Comparison of ENCODE assay signal across 21 cellular contexts in genomic region chr9:92615790-92616189, GRCh38. TPM values are rescaled to one million over a fixed set of nuclear protein-coding genes. Genes with fewer than 3 reads are reported as not detected.
DNase-seq lines count a peak whose midpoint lies in the region; ATAC-seq and TF ChIP-seq lines count a peak whose summit lies in the region.
"Had no signal": no experiment of that assay in that cellular context is flagged by ENCODE, and none has a peak within 500 bp of the region (broad histone marks: within the 10 kb centered on the region; RNA-seq: fewer than 3 reads in every experiment).

No MANE protein-coding gene starts in this region.

- H3K36me3 Mint-ChIP-seq in CD4-positive, alpha-beta T cell (ENCODE audit: low read depth), result peaks cover 76% of the 10 kb centered on the region

- no peak overlapping the region for H3K27ac ChIP-seq in OCI-LY7 (ENCODE audit: low read depth, low read length, poor library complexity, severe bottlenecking)
- peak overlapping the region in 42 of 59 donors; percentile 0 to 87 (median 53) for H3K27ac ChIP-seq in dorsolateral prefrontal cortex
- peak overlapping the region; percentile 74 for H3K27ac ChIP-seq in subcutaneous abdominal adipose tissue (ENCODE audit: low read depth, low read length)
- no peak overlapping the region for H3K27ac ChIP-seq in CD4-positive, alpha-beta T cell (ENCODE audit: low read depth, low read length)
- H3K27ac ChIP-seq: cardiac muscle cell had no signal

- H3K27me3 ChIP-seq in dorsolateral prefrontal cortex (no peaks in the 10 kb centered on the region), subcutaneous abdominal adipose tissue (ENCODE audit: control insufficient read depth in 5 of 5, insufficient read depth in 4 of 5, low read length in 5 of 5) (no peaks in the 10 kb centered on the region), MG63 (no peaks in the 10 kb centered on the region)
- H3K27me3 ChIP-seq in CD4-positive, alpha-beta T cell (ENCODE audit: control insufficient read depth, insufficient read depth, low read length), result no peaks in the 10 kb centered on the region
- H3K27me3 ChIP-seq: cardiac muscle cell, Peyer's patch had no signal

- no peak overlapping the region for H3K27ac Mint-ChIP-seq in CD4-positive, alpha-beta T cell
- H3K27ac Mint-ChIP-seq: activated naive CD8-positive, alpha-beta T cell treated with anti-CD3 and anti-CD28 coated beads, Interleukin-2, amount 10 ng/mL, durations not matched to agents 7 days and 5 days; CD4-positive, CD25-positive, alpha-beta regulatory T cell; HFFc6; T-helper 2 cell treated with Interferon-gamma antibody and Interleukin-4, amounts not matched to agents 5 μg/mL and 100 μg/mL, for 36 hours had no signal

- POLR2A ChIA-PET in OCI-LY7 (lab: Charles Lee), result no interaction called here
- POLR2A ChIA-PET in CD4-positive, alpha-beta T cell (lab: Charles Lee), result no interaction called here

- TF ChIP-seq CTCF in OCI-LY7 (conservative IDR thresholded peaks at IDR 0.05; ENCODE audit: low read length) (no peak), dorsolateral prefrontal cortex (IDR thresholded peaks at IDR 0.05 in 54 of 56, conservative IDR thresholded peaks at IDR 0.05 in 2 of 56; ENCODE audit: low read depth in 1 of 56, partially characterized antibody in 56 of 56) (no peak)
- no peak for TF ChIP-seq CTCF in CD4-positive, alpha-beta T cell (IDR thresholded peaks at IDR 0.05)

- CTCF ChIA-PET in OCI-LY7 (lab: Charles Lee; ENCODE audit: unreplicated experiment), result no interaction called here
- CTCF ChIA-PET in CD4-positive, alpha-beta T cell (lab: Charles Lee), result no interaction called here

- H3K36me3 ChIP-seq in OCI-LY7 (ENCODE audit: insufficient read depth, low read length) (peaks cover 82% of the 10 kb centered on the region; the same call in 1 of the 2 replicates), subcutaneous abdominal adipose tissue (ENCODE audit: control insufficient read depth in 5 of 5, insufficient read depth in 5 of 5, low read length in 5 of 5) (peaks cover 0 to 86% (median 49%) of the 10 kb centered on the region in 5 donors), MG63 (peaks cover 48% of the 10 kb centered on the region)

- BruUV-seq in OCI-LY7 (replicated peaks; lab: Mats Ljungman, UMichigan), result TSS peak; percentile 22

- H2AFZ ChIP-seq in OCI-LY7 (ENCODE audit: low read length), result no peak overlapping the region

- H3K79me2 ChIP-seq in OCI-LY7 (ENCODE audit: insufficient read depth, low read depth, low read length), result no peaks in the 10 kb centered on the region

- no peaks in the 10 kb centered on the region for H3K9me2 ChIP-seq in OCI-LY7 (ENCODE audit: insufficient read depth, low read length)

- no peak overlapping the region for H3K9ac ChIP-seq in subcutaneous abdominal adipose tissue (ENCODE audit: low read length in 5 of 5)

- no peaks in the 10 kb centered on the region for H4K20me1 ChIP-seq in OCI-LY7 (ENCODE audit: insufficient read depth, low read length)

- DNase-seq in OCI-LY7 (ENCODE audit: low spot score), result no peak
- no peak for DNase-seq in dorsolateral prefrontal cortex
- DNase-seq in mesenteric fat pad (ENCODE audit: low spot score), result peak; percentile 9
- DNase-seq in NK-92 treated with Interleukin-12 subunit alpha and Interleukin-12 subunit beta, amount 100 ng/mL, for 24 hours (lab: John Stamatoyannopoulos, UW), result no peak
- DNase-seq in MG63, result no peak
- no peak for DNase-seq in CD4-positive, alpha-beta T cell
- DNase-seq: activated CD4-positive, CD25-positive, alpha-beta regulatory T cell; activated naive CD8-positive, alpha-beta T cell treated with anti-CD3 and anti-CD28 coated beads, Interleukin-2, amount 10 ng/mL, durations not matched to agents 7 days and 5 days; CD4-positive, CD25-positive, alpha-beta regulatory T cell; effector CD8-positive, alpha-beta T cell; HFFc6; kidney glomerular epithelial cell; NCI-H146; nucleus accumbens; Peyer's patch; small intestine; stimulated activated CD4-positive, alpha-beta T cell treated with anti-CD3 and anti-CD28 coated beads, Interleukin-4, amount 100 ng/mL, for 24 hours had no signal

- intact Hi-C loops in OCI-LY7 (cut with micrococcal nuclease; ENCODE audit: unreplicated experiment), result no loop called here
- intact Hi-C loops in dorsolateral prefrontal cortex (cut with DNase I), result no loop called here
- intact Hi-C loops in CD4-positive, alpha-beta T cell (cut with DNase I, micrococcal nuclease), result no loop called here

- no peaks in the 10 kb centered on the region for H3K4me1 Mint-ChIP-seq in CD4-positive, alpha-beta T cell (ENCODE audit: low read depth)
- H3K4me1 Mint-ChIP-seq: activated naive CD8-positive, alpha-beta T cell treated with anti-CD3 and anti-CD28 coated beads, Interleukin-2, amount 10 ng/mL, durations not matched to agents 7 days and 5 days; CD4-positive, CD25-positive, alpha-beta regulatory T cell had no signal

- no peaks in the 10 kb centered on the region for H3K9me3 Mint-ChIP-seq in CD4-positive, alpha-beta T cell
- H3K9me3 Mint-ChIP-seq: activated naive CD8-positive, alpha-beta T cell treated with anti-CD3 and anti-CD28 coated beads, Interleukin-2, amount 10 ng/mL, durations not matched to agents 7 days and 5 days; CD4-positive, CD25-positive, alpha-beta regulatory T cell; HFFc6; T-helper 2 cell treated with Interferon-gamma antibody and Interleukin-4, amounts not matched to agents 5 μg/mL and 100 μg/mL, for 36 hours had no signal

- no peak overlapping the region for H3K4me2 ChIP-seq in OCI-LY7 (ENCODE audit: low read length)

- H3K9me3 ChIP-seq in OCI-LY7 (ENCODE audit: low read length) (no peaks in the 10 kb centered on the region), subcutaneous abdominal adipose tissue (ENCODE audit: control insufficient read depth in 5 of 5, low read length in 5 of 5) (no peaks in the 10 kb centered on the region), MG63 (no peaks in the 10 kb centered on the region)
- no peaks in the 10 kb centered on the region for H3K9me3 ChIP-seq in CD4-positive, alpha-beta T cell (ENCODE audit: control insufficient read depth, low read length)
- H3K9me3 ChIP-seq: Peyer's patch had no signal

- H3K4me3 ChIP-seq in OCI-LY7 (ENCODE audit: low read depth, low read length, poor library complexity, severe bottlenecking), result no peak overlapping the region
- H3K4me3 ChIP-seq in dorsolateral prefrontal cortex, result no peak overlapping the region
- H3K4me3 ChIP-seq in subcutaneous abdominal adipose tissue (ENCODE audit: low read depth in 1 of 5, low read length in 5 of 5), result peak overlapping the region in 1 of 5 donors; percentile 38
- no peak overlapping the region for H3K4me3 ChIP-seq in MG63
- H3K4me3 ChIP-seq: cardiac muscle cell, Peyer's patch had no signal

- no peaks in the 10 kb centered on the region for H3K27me3 Mint-ChIP-seq in CD4-positive, alpha-beta T cell
- H3K27me3 Mint-ChIP-seq: activated naive CD8-positive, alpha-beta T cell treated with anti-CD3 and anti-CD28 coated beads, Interleukin-2, amount 10 ng/mL, durations not matched to agents 7 days and 5 days; CD4-positive, CD25-positive, alpha-beta regulatory T cell had no signal

- no peaks in the 10 kb centered on the region for H3K4me1 ChIP-seq in OCI-LY7 (ENCODE audit: insufficient read depth, low read length, poor library complexity, severe bottlenecking)
- H3K4me1 ChIP-seq in subcutaneous abdominal adipose tissue (ENCODE audit: control insufficient read depth in 5 of 5, insufficient read depth in 5 of 5, low read length in 5 of 5), result peaks cover 9 to 57% (median 50%) of the 10 kb centered on the region in 5 donors

- ATAC-seq in HG03378 (IDR thresholded peaks at IDR 0.05; ENCODE audit: unreplicated experiment), result no peak
- ATAC-seq in CD4-positive, alpha-beta T cell (ENCODE audit: poor library complexity), result no peak

- no peak overlapping the region for H3K4me3 Mint-ChIP-seq in CD4-positive, alpha-beta T cell
- H3K4me3 Mint-ChIP-seq: activated naive CD8-positive, alpha-beta T cell treated with anti-CD3 and anti-CD28 coated beads, Interleukin-2, amount 10 ng/mL, durations not matched to agents 7 days and 5 days; CD4-positive, CD25-positive, alpha-beta regulatory T cell; HFFc6; T-helper 2 cell treated with Interferon-gamma antibody and Interleukin-4, amounts not matched to agents 5 μg/mL and 100 μg/mL, for 36 hours had no signal

RNA-seq across cellular contexts. Expression of gene IPPK, which starts 54.1 kb away (rescaled TPM):
- total RNA-seq in OCI-LY7 (2014; rRNA removed; shearing (Covaris generic)), result 12.6 and 12.7 TPM in 2 replicates
- 10.3 and 12.0 TPM in 2 replicates for total RNA-seq in OCI-LY7 (2022)
- 10 to 100 TPM; 10.7 to 26.7 (median 16.0) TPM for total RNA-seq in dorsolateral prefrontal cortex
- total RNA-seq in mesenteric fat pad, result 10.1 TPM
- total RNA-seq in MG63 (2014; rRNA removed; shearing (Covaris generic); ENCODE audit: low replicate concordance), result 9.8 and 13.3 TPM in 2 replicates
- total RNA-seq in CD4-positive, alpha-beta T cell, result 1 to 10 TPM; 4.0 to 4.4 TPM

Comparison
In these comparisons a context has a peak if more than half of its experiments do, and no peak if none do; other contexts are left out.
1. H3K27ac ChIP-seq: peak in dorsolateral prefrontal cortex (42 of 59) and subcutaneous abdominal adipose tissue (single experiment); none in OCI-LY7 (single experiment) and CD4-positive, alpha-beta T cell (single experiment).